Comparison of ENCODE assay signal across 8 cellular contexts in the genomic region with DNA sequence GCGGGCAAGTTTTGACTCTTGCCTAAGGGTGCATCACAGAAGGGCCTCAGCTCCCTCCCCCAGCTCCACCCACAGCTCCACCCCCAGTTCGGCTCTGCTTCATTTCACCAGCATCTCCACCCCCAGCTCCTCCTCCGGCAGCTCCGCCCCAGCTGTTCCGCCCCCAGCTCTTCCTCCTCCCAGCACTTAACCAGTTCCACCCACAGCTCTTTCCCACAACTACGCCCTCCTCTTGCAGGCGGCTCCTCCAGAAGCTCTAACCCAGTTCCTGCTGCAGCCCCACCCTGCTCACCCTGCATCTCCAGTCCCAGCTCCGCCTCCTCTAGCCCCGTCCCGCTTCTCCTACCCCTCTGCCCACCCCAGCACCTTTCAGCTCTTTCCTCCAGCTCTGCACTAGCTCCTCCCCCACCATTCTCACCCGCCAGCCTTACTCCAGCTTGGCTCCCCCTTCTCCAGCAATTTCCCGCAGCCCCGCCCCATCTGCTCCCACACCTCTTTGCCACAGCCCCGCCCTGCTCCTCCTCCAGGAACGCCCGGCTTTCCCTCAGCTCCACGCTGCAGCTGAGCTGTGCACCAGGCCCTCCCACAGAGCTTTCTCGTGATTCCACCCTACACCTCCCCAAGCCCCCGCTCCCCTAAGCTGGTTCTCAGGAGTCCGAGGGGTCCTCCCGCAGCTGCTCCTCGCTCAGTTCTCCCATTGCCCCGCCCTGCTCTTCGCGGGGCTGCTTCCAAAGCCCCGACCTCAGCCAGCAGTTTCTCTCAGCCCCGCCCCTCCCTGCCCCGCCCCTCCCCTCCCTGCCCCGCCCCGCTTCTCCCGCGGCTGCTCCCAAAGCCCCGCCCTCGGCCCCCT. TPM values are rescaled to one million over a fixed set of nuclear protein-coding genes. Genes with fewer than 3 reads are reported as not detected.
DNase-seq lines count a peak whose midpoint lies in the region; ATAC-seq and TF ChIP-seq lines count a peak whose summit lies in the region.

No MANE protein-coding gene starts in this region.

- peak overlapping the region; percentile 79 for H3K9ac ChIP-seq in OCI-LY3 (ENCODE audit: low read length)

- H3K4me1 ChIP-seq in OCI-LY3 (ENCODE audit: low read length), result peaks cover 17% of the 10 kb centered on the region

- H3K27me3 ChIP-seq in OCI-LY3 (ENCODE audit: low read depth, low read length), result no peaks in the 10 kb centered on the region

- no peaks in the 10 kb centered on the region for H4K20me1 ChIP-seq in OCI-LY3 (ENCODE audit: insufficient read depth, low read length)

- DNase-seq in Calu3 (peak; percentile 89), HuH-7 (ENCODE audit: low spot score) (peak; percentile 56), activated T-cell treated with anti-CD3 and anti-CD28 coated beads for 24 hours (ENCODE audit: low read depth) (peak; percentile 72), epithelial cell of proximal tubule (ENCODE audit: low read depth) (no peak), mucosa of gallbladder (ENCODE audit: low spot score) (peak; percentile 87)
- DNase-seq in stimulated activated CD8-positive, alpha-beta memory T cell treated with anti-CD3 and anti-CD28 coated beads, Interleukin-4, amount 100 ng/mL, for 4 hours (ENCODE audit: low read depth in 2 of 2, low spot score in 1 of 2), result peak; percentile 59 to 81

- no peaks in the 10 kb centered on the region for H3K4me1 Mint-ChIP-seq in Calu3 (ENCODE audit: low read depth, unreplicated experiment)

- intact Hi-C loops in Calu3 (cut with micrococcal nuclease; ENCODE audit: unreplicated experiment), result no loop called here

- H3K27me3 Mint-ChIP-seq in Calu3 (ENCODE audit: unreplicated experiment), result no peaks in the 10 kb centered on the region

- H3K27ac ChIP-seq in OCI-LY3 (ENCODE audit: low read length), result peak overlapping the region; percentile 80

- peak overlapping the region; percentile 96 for H3K27ac Mint-ChIP-seq in Calu3 (ENCODE audit: unreplicated experiment)

- peak overlapping the region; percentile 90 for H3K4me2 ChIP-seq in OCI-LY3 (ENCODE audit: low read length)

- peaks cover 33% of the 10 kb centered on the region for H3K36me3 Mint-ChIP-seq in Calu3 (ENCODE audit: insufficient read depth, unreplicated experiment)

- no peaks in the 10 kb centered on the region for H3K9me3 Mint-ChIP-seq in Calu3 (ENCODE audit: low read depth, unreplicated experiment)

- no peaks in the 10 kb centered on the region for H3K9me3 ChIP-seq in OCI-LY3 (ENCODE audit: insufficient read depth, low read length)

- ATAC-seq in GM21526 (IDR thresholded peaks at IDR 0.05; ENCODE audit: low FRiP score, unreplicated experiment), result peak; percentile 35

- CTCF ChIA-PET in Calu3 (lab: Charles Lee), result interaction anchor here (0.7 to 1.8 kb wide), 4 partner anchors 12 to 45 kb away, joined by 3 to 6 read pairs (median 4); no protein-coding TSS in a partner anchor

- H2AFZ ChIP-seq in OCI-LY3 (ENCODE audit: low read depth, low read length), result no peak overlapping the region

- no TSS peak for BruUV-seq in Calu3 (replicated peaks; lab: Mats Ljungman, UMichigan)

- no peak for TF ChIP-seq CTCF in Calu3 (IDR thresholded peaks at IDR 0.05; ENCODE audit: unreplicated experiment)
- TF ChIP-seq CTCF in OCI-LY3 (IDR thresholded peaks at IDR 0.05; ENCODE audit: low read depth, low read length), result no peak
- TF ChIP-seq CTCF in epithelial cell of proximal tubule (conservative IDR thresholded peaks at IDR 0.05; ENCODE audit: low read depth, low read length), result no peak

- H3K79me2 ChIP-seq in OCI-LY3 (ENCODE audit: low read length), result peaks cover 11% of the 10 kb centered on the region

- peak overlapping the region; percentile 75 for H3K4me3 Mint-ChIP-seq in Calu3 (ENCODE audit: low read depth, unreplicated experiment)

- H3K4me3 ChIP-seq in OCI-LY3 (ENCODE audit: low read length) (peak overlapping the region; percentile 92), epithelial cell of proximal tubule (ENCODE audit: low read depth, low read length) (peak overlapping the region; percentile 59)

- no peaks in the 10 kb centered on the region for H3K36me3 ChIP-seq in OCI-LY3 (replicated peaks; ENCODE audit: low read depth, low read length)

RNA-seq across cellular contexts. Expression of a gene that starts 1.3 kb away (rescaled TPM):
- total RNA-seq in Calu3 (2022) (17.8 and 24.9 TPM in 2 replicates), epithelial cell of proximal tubule (6.5 and 9.2 TPM in 2 replicates), mucosa of gallbladder (18.6 TPM)

RNA-seq across cellular contexts. Expression of a gene that starts 10.2 kb away (rescaled TPM):
- not detected in 2 replicates for total RNA-seq in Calu3 (2022)
- not detected in 2 replicates for total RNA-seq in epithelial cell of proximal tubule
- not detected for total RNA-seq in mucosa of gallbladder

RNA-seq across cellular contexts. Expression of a gene that starts 34.4 kb away (rescaled TPM):
- total RNA-seq in Calu3 (2022) (84.4 and 85.7 TPM in 2 replicates), epithelial cell of proximal tubule (37.0 and 54.0 TPM in 2 replicates), mucosa of gallbladder (55.4 TPM)

RNA-seq across cellular contexts. Expression of a gene that starts 47.8 kb away (rescaled TPM):
- not detected in 2 replicates for total RNA-seq in Calu3 (2022)
- not detected in 2 replicates for total RNA-seq in epithelial cell of proximal tubule
- total RNA-seq in mucosa of gallbladder, result not detected

RNA-seq across cellular contexts. Expression of a gene that starts 55.6 kb away (rescaled TPM):
- total RNA-seq in Calu3 (2022) (0.76 and 2.1 TPM in 2 replicates), epithelial cell of proximal tubule (not detected in 2 replicates), mucosa of gallbladder (0.83 TPM)
